ENCODE assay signal across 9 cellular contexts in genomic region chr2:216635171-216635570, GRCh38.
DNase-seq lines count a peak whose midpoint lies in the region; ATAC-seq lines count a peak whose summit lies in the region.
"Had no signal": no experiment of that assay in that cellular context is flagged by ENCODE, and none has a peak within 500 bp of the region (broad histone marks: within the 10 kb centered on the region; RNA-seq: fewer than 3 reads in every experiment).

No MANE protein-coding gene starts in this region.

- H3K4me3 ChIP-seq in iPS-15b (ENCODE audit: low read depth, low read length): peak overlapping the region; percentile 90
- H3K4me3 ChIP-seq in effector memory CD4-positive, alpha-beta T cell (ENCODE audit: insufficient read depth, low read depth, low read length, poor library complexity, severe bottlenecking): no peak overlapping the region

- H3K36me3 ChIP-seq in iPS-15b (ENCODE audit: control insufficient read depth, insufficient read depth, low read length): peaks cover 7% of the 10 kb centered on the region
- H3K36me3 ChIP-seq in effector memory CD4-positive, alpha-beta T cell (ENCODE audit: control insufficient read depth, insufficient read depth, low read length): no peaks in the 10 kb centered on the region

- H3K4me3 Mint-ChIP-seq in stimulated activated effector memory CD8-positive, alpha-beta T cell treated with anti-CD3 and anti-CD28 coated beads, Interleukin-12 subunit alpha, Interleukin-12 subunit beta, amount 100 ng/mL, for 72 hours: peak overlapping the region; percentile 68

- ATAC-seq in stimulated activated effector memory CD8-positive, alpha-beta T cell treated with anti-CD3 and anti-CD28 coated beads, Interleukin-12 subunit alpha, Interleukin-12 subunit beta, amount 100 ng/mL, for 72 hours: no peak
- no peak for ATAC-seq in HG03439 (IDR thresholded peaks at IDR 0.05; ENCODE audit: unreplicated experiment)

- peaks cover 21% of the 10 kb centered on the region for H3K4me1 Mint-ChIP-seq in stimulated activated effector memory CD8-positive, alpha-beta T cell treated with anti-CD3 and anti-CD28 coated beads, Interleukin-12 subunit alpha, Interleukin-12 subunit beta, amount 100 ng/mL, for 72 hours

- H3K36me3 Mint-ChIP-seq in stimulated activated effector memory CD8-positive, alpha-beta T cell treated with anti-CD3 and anti-CD28 coated beads, Interleukin-12 subunit alpha, Interleukin-12 subunit beta, amount 100 ng/mL, for 72 hours: no peaks in the 10 kb centered on the region

- H3K9me3 Mint-ChIP-seq in stimulated activated effector memory CD8-positive, alpha-beta T cell treated with anti-CD3 and anti-CD28 coated beads, Interleukin-12 subunit alpha, Interleukin-12 subunit beta, amount 100 ng/mL, for 72 hours: no peaks in the 10 kb centered on the region

- peak; percentile 7 for DNase-seq in DMS79 treated with DMSO at 0.1 percent for 48 hours (lab: John Stamatoyannopoulos, UW)
- DNase-seq in DMS79 (lab: John Stamatoyannopoulos, UW): no peak
- DNase-seq in UCSD-AML1 (lab: John Stamatoyannopoulos, UW; ENCODE audit: unreplicated experiment): peak; percentile 27
- DNase-seq in stimulated activated effector memory CD8-positive, alpha-beta T cell treated with anti-CD3 and anti-CD28 coated beads, Interleukin-12 subunit alpha, Interleukin-12 subunit beta, amount 100 ng/mL, for 72 hours (ENCODE audit: low spot score in 2 of 2): no peak
- no peak for DNase-seq in CD1c-positive myeloid dendritic cell (ENCODE audit: extremely low spot score)
- DNase-seq in effector memory CD4-positive, alpha-beta T cell: no peak

- H3K27ac ChIP-seq in effector memory CD4-positive, alpha-beta T cell (ENCODE audit: insufficient read depth, low read length, poor library complexity, severe bottlenecking): no peak overlapping the region
- H3K27ac ChIP-seq: HL-60 had no signal

- H3K4me1 ChIP-seq in iPS-15b (ENCODE audit: control insufficient read depth, insufficient read depth, low read length): peaks cover 14% of the 10 kb centered on the region
- peaks cover 9% of the 10 kb centered on the region for H3K4me1 ChIP-seq in effector memory CD4-positive, alpha-beta T cell (ENCODE audit: control insufficient read depth, insufficient read depth, low read length, poor library complexity, severe bottlenecking)

- H3K27me3 ChIP-seq in iPS-15b (ENCODE audit: control insufficient read depth, insufficient read depth, low read length): peaks cover 15% of the 10 kb centered on the region
- H3K27me3 ChIP-seq in effector memory CD4-positive, alpha-beta T cell (replicated peaks; ENCODE audit: control insufficient read depth, insufficient read depth, low read length, poor library complexity, severe bottlenecking): peaks cover 19% of the 10 kb centered on the region

- H3K9ac ChIP-seq in iPS-15b (ENCODE audit: low read depth, low read length): peak overlapping the region; percentile 54

- no peaks in the 10 kb centered on the region for H3K9me3 ChIP-seq in iPS-15b (ENCODE audit: control insufficient read depth, insufficient read depth, low read length)
- H3K9me3 ChIP-seq in effector memory CD4-positive, alpha-beta T cell (ENCODE audit: control insufficient read depth, low read length): no peaks in the 10 kb centered on the region

- no peak overlapping the region for H3K27ac Mint-ChIP-seq in stimulated activated effector memory CD8-positive, alpha-beta T cell treated with anti-CD3 and anti-CD28 coated beads, Interleukin-12 subunit alpha, Interleukin-12 subunit beta, amount 100 ng/mL, for 72 hours

Comparison
In these comparisons a context has a peak if more than half of its experiments do, and no peak if none do; other contexts are left out.
1. DNase-seq: peak in DMS79 treated with DMSO at 0.1 percent for 48 hours (single experiment) and UCSD-AML1 (single experiment); none in DMS79 (single experiment), stimulated activated effector memory CD8-positive, alpha-beta T cell treated with anti-CD3 and anti-CD28 coated beads, Interleukin-12 subunit alpha, Interleukin-12 subunit beta, amount 100 ng/mL, for 72 hours (0 of 2), CD1c-positive myeloid dendritic cell (single experiment) and effector memory CD4-positive, alpha-beta T cell (0 of 3).